Comparison of ENCODE assay signal across 8 cellular contexts in the genomic region with DNA sequence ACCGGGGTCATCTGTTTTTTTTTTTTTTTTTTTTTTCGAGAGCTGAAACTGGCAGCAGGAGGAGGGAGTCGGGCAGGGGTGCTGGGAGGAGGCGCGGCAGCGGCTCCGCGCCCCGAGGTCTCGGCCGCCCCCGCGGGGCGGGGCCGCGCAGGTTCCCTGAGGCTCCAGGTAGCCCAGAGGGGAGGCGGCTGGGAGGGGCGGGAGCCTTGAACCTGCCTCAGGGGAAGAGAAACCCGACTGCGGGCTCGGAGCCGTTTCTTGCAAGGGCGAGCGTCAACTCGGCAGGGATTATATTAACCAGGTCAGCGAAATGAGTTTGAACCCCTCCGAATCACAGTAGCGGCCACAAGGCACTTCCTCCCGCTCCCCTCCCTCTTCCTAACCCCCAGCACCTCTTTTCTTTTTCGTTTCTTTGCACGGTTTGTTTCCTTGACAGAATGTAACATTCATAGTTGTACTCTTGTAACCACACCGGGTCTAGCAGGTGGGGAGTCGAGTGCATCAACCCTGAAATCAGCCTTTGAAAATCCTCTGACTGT. TPM values are rescaled to one million over a fixed set of nuclear protein-coding genes. Genes with fewer than 3 reads are reported as not detected.
A peak's percentile ranks its signal among the peaks of the same experiment; 100 is the strongest.
DNase-seq lines count a peak whose midpoint lies in the region; ATAC-seq, FAIRE-seq and TF ChIP-seq lines count a peak whose summit lies in the region.

No MANE protein-coding gene starts in this region.

- H2AFZ ChIP-seq in astrocyte (ENCODE audit: low read depth, low read length): peak overlapping the region; percentile 96

- H3K36me3 ChIP-seq in Caco-2 (ENCODE audit: control insufficient read depth, insufficient read depth, low read length): no peaks in the 10 kb centered on the region
- no peaks in the 10 kb centered on the region for H3K36me3 ChIP-seq in astrocyte (ENCODE audit: insufficient read depth, low read length)

- H3K9ac ChIP-seq in astrocyte (ENCODE audit: low read length): peak overlapping the region; percentile 79

- H3K27me3 Mint-ChIP-seq in Caco-2 (ENCODE audit: insufficient read depth, unreplicated experiment) (peaks cover 8% of the 10 kb centered on the region), astrocyte (ENCODE audit: low read depth, unreplicated experiment) (peaks cover 23% of the 10 kb centered on the region)

- no peak overlapping the region for H3K27ac Mint-ChIP-seq in Caco-2 (ENCODE audit: unreplicated experiment)
- no peak overlapping the region for H3K27ac Mint-ChIP-seq in astrocyte (ENCODE audit: unreplicated experiment)

- H3K4me3 Mint-ChIP-seq in Caco-2 (ENCODE audit: unreplicated experiment) (peak overlapping the region; percentile 88), astrocyte (ENCODE audit: unreplicated experiment) (peak overlapping the region; percentile 37)

- intact Hi-C loops in Caco-2 (cut with micrococcal nuclease; ENCODE audit: unreplicated experiment): loop anchor here (1.0 to 10.0 kb wide), 5 partner anchors 38 to 240 kb away; a partner anchor contains a TSS

- H3K36me3 Mint-ChIP-seq in Caco-2 (ENCODE audit: insufficient read depth, unreplicated experiment): no peaks in the 10 kb centered on the region
- no peaks in the 10 kb centered on the region for H3K36me3 Mint-ChIP-seq in astrocyte (ENCODE audit: low read depth, unreplicated experiment)

- CTCF ChIA-PET in Caco-2 (lab: Charles Lee): interaction anchor here (0.6 to 0.7 kb wide), 7 partner anchors 10 to 235 kb away, joined by 3 to 6 read pairs (median 3); no protein-coding TSS in a partner anchor

- no peak for TF ChIP-seq CTCF in Caco-2 (IDR thresholded peaks at IDR 0.05; ENCODE audit: insufficient read depth in 1 of 2, low read depth in 1 of 2, low read length in 1 of 2, severe bottlenecking in 1 of 2, unreplicated experiment in 1 of 2)
- no peak for TF ChIP-seq CTCF in HL-60 (IDR thresholded peaks at IDR 0.05; ENCODE audit: insufficient read depth, low read length)
- TF ChIP-seq CTCF in astrocyte (IDR thresholded peaks at IDR 0.05; ENCODE audit: insufficient read depth, low read depth, low read length): no peak

- H3K4me2 ChIP-seq in astrocyte (ENCODE audit: low read length): peak overlapping the region; percentile 99

- H3K27me3 ChIP-seq in Caco-2 (replicated peaks; ENCODE audit: control insufficient read depth, insufficient read depth, low read length) (no peaks in the 10 kb centered on the region), HL-60 (ENCODE audit: insufficient read depth, poor library complexity, severe bottlenecking) (no peaks in the 10 kb centered on the region), astrocyte (ENCODE audit: insufficient read depth, low read length) (no peaks in the 10 kb centered on the region)

- H3K4me1 Mint-ChIP-seq in Caco-2 (ENCODE audit: low read depth, unreplicated experiment) (peaks cover 12% of the 10 kb centered on the region), astrocyte (ENCODE audit: low read depth, unreplicated experiment) (peaks cover 4% of the 10 kb centered on the region)

- no peaks in the 10 kb centered on the region for H3K79me2 ChIP-seq in astrocyte (ENCODE audit: insufficient read depth, low read length)

- no peaks in the 10 kb centered on the region for H4K20me1 ChIP-seq in astrocyte (ENCODE audit: insufficient read depth, low read length)

- H3K4me1 ChIP-seq in Caco-2 (peaks cover 9% of the 10 kb centered on the region), astrocyte (ENCODE audit: insufficient read depth, low read length) (peaks cover 14% of the 10 kb centered on the region)

- DNase-seq in Caco-2: peak; percentile 42 to 44
- DNase-seq in HL-60 (ENCODE audit: low read depth in 1 of 2, low spot score in 1 of 2): peak in 1 of 2 experiments; percentile 81
- peak; percentile 5 for DNase-seq in SW480 (ENCODE audit: low spot score)
- DNase-seq in astrocyte (ENCODE audit: low read depth): no peak
- peak; percentile 61 for DNase-seq in left kidney (ENCODE audit: low read depth, low spot score)
- peak; percentile 43 to 74 (median 68) for DNase-seq in stimulated activated CD4-positive, alpha-beta T cell treated with anti-CD3 and anti-CD28 coated beads, TNF-alpha, amount 100 ng/mL, for 48 hours (ENCODE audit: low read depth in 3 of 3)
- DNase-seq in NCI-H1092 treated with DMSO at 0.1 percent for 48 hours (lab: John Stamatoyannopoulos, UW): no peak

- FAIRE-seq in astrocyte (lab: Jason Lieb, UNC): no peak

- H3K27ac ChIP-seq in HL-60 (replicated peaks) (peak overlapping the region; percentile 92), astrocyte (ENCODE audit: low read depth, low read length) (no peak overlapping the region)

- H3K9me3 ChIP-seq in Caco-2 (no peaks in the 10 kb centered on the region), astrocyte (ENCODE audit: insufficient read depth, low read depth, low read length) (no peaks in the 10 kb centered on the region)

- ATAC-seq in GM19468 (IDR thresholded peaks at IDR 0.05; ENCODE audit: extremely low read depth, unreplicated experiment): peak; percentile 37

- peak overlapping the region; percentile 57 for H3K4me3 ChIP-seq in Caco-2 (ENCODE audit: low read depth, low read length)
- peak overlapping the region; percentile 84 for H3K4me3 ChIP-seq in HL-60 (replicated peaks; ENCODE audit: insufficient read depth, low read length)
- peak overlapping the region; percentile 75 for H3K4me3 ChIP-seq in astrocyte (ENCODE audit: insufficient read depth, low read depth, low read length)

- POLR2A ChIA-PET in Caco-2 (lab: Charles Lee): interaction anchor here (1.5 kb wide), 1 partner anchor 128 kb away, joined by 10 read pairs; a partner anchor contains a TSS

- H3K9me3 Mint-ChIP-seq in Caco-2 (ENCODE audit: unreplicated experiment) (no peaks in the 10 kb centered on the region), astrocyte (ENCODE audit: unreplicated experiment) (no peaks in the 10 kb centered on the region)

- BruUV-seq in Caco-2 (replicated peaks; lab: Mats Ljungman, UMichigan): no TSS peak

RNA-seq across cellular contexts. Expression of a gene that starts 2.0 kb away (rescaled TPM):
- total RNA-seq in Caco-2 (2022) (2.3 and 2.7 TPM in 2 replicates), astrocyte (0.12 TPM in 1 of 2 replicates, not detected in the other)

Comparison
In these comparisons a context has a peak if more than half of its experiments do, and no peak if none do; other contexts are left out.
1. DNase-seq: peak in Caco-2 (2 of 2), SW480 (single experiment), left kidney (single experiment) and stimulated activated CD4-positive, alpha-beta T cell treated with anti-CD3 and anti-CD28 coated beads, TNF-alpha, amount 100 ng/mL, for 48 hours (3 of 3); none in astrocyte (single experiment) and NCI-H1092 treated with DMSO at 0.1 percent for 48 hours (single experiment).
2. Peak in every context shown above with its lines, with median percentiles within 50 percentile points of each other: H3K4me3 ChIP-seq.